11 cellular contexts compared by ENCODE assay signal in the genomic region with DNA sequence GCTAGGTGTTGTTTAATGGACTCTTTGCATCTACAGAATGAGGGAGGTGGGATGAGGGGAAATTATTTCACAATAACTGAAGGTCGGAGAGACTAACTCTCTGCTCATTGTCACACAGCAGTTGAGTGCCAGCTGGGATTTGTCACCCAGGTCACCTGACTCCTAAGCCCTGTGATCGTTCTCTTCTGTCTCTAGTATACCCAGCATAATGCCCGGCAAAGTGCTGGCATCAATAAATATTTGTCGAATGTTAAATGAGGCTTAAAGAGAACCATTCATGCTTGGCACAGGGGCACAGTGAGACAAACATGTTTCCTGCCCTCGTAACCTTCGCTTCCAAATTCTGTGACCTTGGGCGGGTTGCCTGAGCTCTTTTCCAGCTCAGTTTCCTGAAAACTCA.
DNase-seq lines count a peak whose midpoint lies in the region; ATAC-seq and TF ChIP-seq lines count a peak whose summit lies in the region.
"Had no signal": no experiment of that assay in that cellular context is flagged by ENCODE, and none has a peak within 500 bp of the region (broad histone marks: within the 10 kb centered on the region; RNA-seq: fewer than 3 reads in every experiment).

No MANE protein-coding gene starts in this region.

- no peak overlapping the region; a peak in 1 of 22 replicates for H3K27ac ChIP-seq in BLaER1 treated with 17β-estradiol and CSF1 and Interleukin-3, amounts not matched to agents 10 nM and 100 nM
- peak overlapping the region; percentile 17 for H3K27ac ChIP-seq in neutrophil

- H3K9ac ChIP-seq in BLaER1 treated with 17β-estradiol and CSF1 and Interleukin-3, amounts not matched to agents 10 nM and 100 nM, result no peak overlapping the region; a peak in 1 of 22 replicates

- no peaks in the 10 kb centered on the region for H3K27me3 ChIP-seq in BLaER1 treated with 17β-estradiol and CSF1 and Interleukin-3, amounts not matched to agents 10 nM and 100 nM
- H3K27me3 ChIP-seq in neutrophil, result no peaks in the 10 kb centered on the region
- H3K27me3 ChIP-seq: esophagus squamous epithelium had no signal

- ATAC-seq in HG03520 (IDR thresholded peaks at IDR 0.05; ENCODE audit: unreplicated experiment) (no peak), HG03432 (IDR thresholded peaks at IDR 0.05; ENCODE audit: unreplicated experiment) (no peak)

- H3K4me2 ChIP-seq in BLaER1 treated with 17β-estradiol and CSF1 and Interleukin-3, amounts not matched to agents 10 nM and 100 nM, result peak overlapping the region; percentile 33 to 70 (median 63)

- H3K4me3 ChIP-seq in BLaER1 treated with 17β-estradiol and CSF1 and Interleukin-3, amounts not matched to agents 10 nM and 100 nM, result no peak overlapping the region
- H3K4me3 ChIP-seq in neutrophil (ENCODE audit: low read depth in 1 of 2, low read length in 1 of 2), result no peak overlapping the region
- H3K4me3 ChIP-seq: esophagus squamous epithelium had no signal

- peak; percentile 92 for DNase-seq in NCI-H2029 treated with DMSO at 0.1 percent for 48 hours (lab: John Stamatoyannopoulos, UW)
- peak; percentile 39 for DNase-seq in globus pallidus (ENCODE audit: low spot score)
- no peak for DNase-seq in effector CD8-positive, alpha-beta T cell (lab: John Stamatoyannopoulos, UW)
- no peak for DNase-seq in cerebellar cortex (ENCODE audit: low spot score)
- DNase-seq: esophagus squamous epithelium; NCI-H2081 treated with DMSO at 0.1 percent for 48 hours; stimulated activated CD4-positive, alpha-beta T cell treated with anti-CD3 and anti-CD28 coated beads, Interleukin-2, amount 100 ng/mL, for 48 hours had no signal

- TF ChIP-seq CTCF in neutrophil (IDR thresholded peaks at IDR 0.05), result no peak

- no peaks in the 10 kb centered on the region for H3K9me3 ChIP-seq in BLaER1 treated with 17β-estradiol and CSF1 and Interleukin-3, amounts not matched to agents 10 nM and 100 nM (replicated peaks in 1 of 11)
- H3K9me3 ChIP-seq in neutrophil, result no peaks in the 10 kb centered on the region
- H3K9me3 ChIP-seq: esophagus squamous epithelium had no signal

- H4K20me1 ChIP-seq in BLaER1 treated with 17β-estradiol and CSF1 and Interleukin-3, amounts not matched to agents 10 nM and 100 nM, result peaks cover 70 to 100% (median 96%) of the 10 kb centered on the region in 11 experiments

- peaks cover 29 to 63% (median 54%) of the 10 kb centered on the region in 10 experiments for H3K4me1 ChIP-seq in BLaER1 treated with 17β-estradiol and CSF1 and Interleukin-3, amounts not matched to agents 10 nM and 100 nM
- H3K4me1 ChIP-seq in neutrophil (ENCODE audit: control insufficient read depth in 1 of 2, insufficient read depth in 1 of 2, low read depth in 1 of 2, low read length in 1 of 2), result peaks cover 21 to 30% of the 10 kb centered on the region in 2 experiments

- peaks cover 0 to 47% (median 0%) of the 10 kb centered on the region in 11 experiments; a peak in 5 of 22 replicates for H3K36me3 ChIP-seq in BLaER1 treated with 17β-estradiol and CSF1 and Interleukin-3, amounts not matched to agents 10 nM and 100 nM
- no peaks in the 10 kb centered on the region for H3K36me3 ChIP-seq in neutrophil
- H3K36me3 ChIP-seq: esophagus squamous epithelium had no signal

Comparison
In these comparisons a context has a peak if more than half of its experiments do, and no peak if none do; other contexts are left out.
1. DNase-seq: peak in NCI-H2029 treated with DMSO at 0.1 percent for 48 hours (single experiment) and globus pallidus (single experiment); none in effector CD8-positive, alpha-beta T cell (single experiment) and cerebellar cortex (single experiment).